1 cellular context compared by ENCODE assay signal in the genomic region with DNA sequence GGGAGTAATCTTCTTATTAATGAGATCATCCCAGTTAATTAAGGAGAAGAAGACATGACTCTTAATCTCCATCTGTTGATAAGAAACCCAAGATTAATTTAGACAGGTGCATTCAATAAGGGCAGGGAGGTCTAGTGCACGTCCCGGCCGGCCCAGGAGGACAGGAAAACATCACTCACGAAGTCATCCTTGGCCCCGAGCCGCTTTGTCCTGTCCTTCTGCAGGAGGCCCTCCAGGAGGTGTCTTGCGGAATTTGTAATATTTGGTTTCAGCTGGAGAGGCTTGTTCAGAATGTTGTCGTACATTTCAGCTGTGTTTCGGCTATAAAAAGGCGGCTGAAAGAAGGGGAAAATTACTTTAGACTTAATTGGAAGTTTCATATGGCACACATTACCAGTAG.
TF ChIP-seq lines count a peak whose summit lies in the region.

No MANE protein-coding gene starts in this region.

TF ChIP-seq in SK-N-SH treated with all-trans-retinoic acid at 6 μM for 48 hours, 23 proteins besides CTCF, POLR2A, EP300 and RAD21 (continued from another document):
- TF ChIP-seq ZNF8 (CRISPR knock-in tag; IDR thresholded peaks at IDR 0.05), result no peak
- TF ChIP-seq ISL1 (CRISPR knock-in tag; IDR thresholded peaks at IDR 0.05), result peak; percentile 79
- no peak for TF ChIP-seq GLIS3 (CRISPR knock-in tag; IDR thresholded peaks at IDR 0.05)
- no peak for TF ChIP-seq ZFP3 (CRISPR knock-in tag; IDR thresholded peaks at IDR 0.05)
- TF ChIP-seq CSDC2 (CRISPR knock-in tag; IDR thresholded peaks at IDR 0.05), result no peak
- TF ChIP-seq ZC3H10 (CRISPR knock-in tag; IDR thresholded peaks at IDR 0.05), result no peak; the same call in 1 of the 2 replicates
- TF ChIP-seq TOX (CRISPR knock-in tag; IDR thresholded peaks at IDR 0.05; ENCODE audit: borderline replicate concordance), result no peak
- no peak for TF ChIP-seq ZFP30 (CRISPR knock-in tag; IDR thresholded peaks at IDR 0.05)
- no peak for TF ChIP-seq ZNF565 (CRISPR knock-in tag; conservative IDR thresholded peaks at IDR 0.05; ENCODE audit: low read depth)
- TF ChIP-seq SNAI2 (CRISPR knock-in tag; IDR thresholded peaks at IDR 0.05), result peak; percentile 77; the same call in 1 of the 2 replicates
- TF ChIP-seq TCF4 (CRISPR knock-in tag; IDR thresholded peaks at IDR 0.05; ENCODE audit: borderline replicate concordance), result peak; percentile 60
- no peak for TF ChIP-seq ESRRG (CRISPR knock-in tag; IDR thresholded peaks at IDR 0.05)
- TF ChIP-seq CSRNP3 (CRISPR knock-in tag; IDR thresholded peaks at IDR 0.05), result no peak; the same call in 1 of the 2 replicates
- TF ChIP-seq PATZ1 (CRISPR knock-in tag; IDR thresholded peaks at IDR 0.05; ENCODE audit: borderline replicate concordance), result no peak
- no peak for TF ChIP-seq ARNTL (CRISPR knock-in tag; IDR thresholded peaks at IDR 0.05; ENCODE audit: borderline replicate concordance, low read depth)
